27 cellular contexts compared by ENCODE assay signal in genomic region chr21:42088148-42088547, GRCh38. TPM values are rescaled to one million over a fixed set of nuclear protein-coding genes. Genes with fewer than 3 reads are reported as not detected.
"Had no signal": no experiment of that assay in that cellular context is flagged by ENCODE, and none has a peak within 500 bp of the region (broad histone marks: within the 10 kb centered on the region; RNA-seq: fewer than 3 reads in every experiment).

No MANE protein-coding gene starts in this region.

- H3K4me3 Mint-ChIP-seq: nephron progenitor cell; neural progenitor cell; stimulated activated memory B cell treated with anti-CD40 and anti-IgM and Interleukin-4, amounts not matched to agents 10 μg/mL and 1 μg/mL and 100 μg/mL, for 72 hours; stimulated activated naive CD8-positive, alpha-beta T cell treated with anti-CD3 and anti-CD28 coated beads, Interleukin-15, Interleukin-2, amounts not matched to agents 100 ng/mL and 50 ng/mL, for 24 hours; type B pancreatic cell had no signal

- H3K36me3 ChIP-seq: left lung, lower lobe of right lung, neural progenitor cell, ovary, right atrium auricular region, suprapubic skin, thoracic aorta, tibial artery, uterus had no signal

- H3K9me3 ChIP-seq: left lung, lower lobe of right lung, ovary, right atrium auricular region, suprapubic skin, thoracic aorta, tibial artery, uterus had no signal

- H3K27ac Mint-ChIP-seq: nephron progenitor cell; neural progenitor cell; progenitor cell of endocrine pancreas; stimulated activated naive CD8-positive, alpha-beta T cell treated with anti-CD3 and anti-CD28 coated beads, Interleukin-15, Interleukin-2, amounts not matched to agents 100 ng/mL and 50 ng/mL, for 24 hours; type B pancreatic cell had no signal

- H3K36me3 Mint-ChIP-seq: naive thymus-derived CD8-positive, alpha-beta T cell; neural progenitor cell; stimulated activated memory B cell treated with anti-CD40 and anti-IgM and Interleukin-4, amounts not matched to agents 10 μg/mL and 1 μg/mL and 100 μg/mL, for 72 hours; type B pancreatic cell had no signal

- DNase-seq: hippocampal formation; left colon; left lung; lower lobe of right lung; mammary epithelial cell; mesenchymal stem cell; naive thymus-derived CD8-positive, alpha-beta T cell; nephron progenitor cell; ovary; stimulated activated CD4-positive, alpha-beta T cell treated with anti-CD3 and anti-CD28 coated beads, Interleukin-4, amount 100 ng/mL, for 24 hours; tibial artery; uterus had no signal

- H3K27me3 Mint-ChIP-seq: stimulated activated naive CD8-positive, alpha-beta T cell treated with anti-CD3 and anti-CD28 coated beads, Interleukin-15, Interleukin-2, amounts not matched to agents 100 ng/mL and 50 ng/mL, for 24 hours had no signal

- H3K4me1 ChIP-seq: left lung, lower lobe of right lung, neural progenitor cell, right atrium auricular region, uterus had no signal

- H3K4me2 ChIP-seq: neural progenitor cell had no signal

- H2AFZ ChIP-seq: neural progenitor cell had no signal

- H3K27me3 ChIP-seq: ovary, right atrium auricular region, suprapubic skin, tibial artery, uterus had no signal

- H3K9me3 Mint-ChIP-seq: naive thymus-derived CD8-positive, alpha-beta T cell; nephron progenitor cell; neural progenitor cell; stimulated activated memory B cell treated with anti-CD40 and anti-IgM and Interleukin-4, amounts not matched to agents 10 μg/mL and 1 μg/mL and 100 μg/mL, for 72 hours; stimulated activated naive CD8-positive, alpha-beta T cell treated with anti-CD3 and anti-CD28 coated beads, Interleukin-15, Interleukin-2, amounts not matched to agents 100 ng/mL and 50 ng/mL, for 24 hours; type B pancreatic cell had no signal

- H3K9ac ChIP-seq: neural progenitor cell had no signal

- H3K4me3 ChIP-seq: left lung, lower lobe of right lung, neural progenitor cell, ovary, right atrium auricular region, skin epidermis, suprapubic skin, thoracic aorta, tibial artery, uterus had no signal

- ATAC-seq: left colon; left lung; lower lobe of right lung; stimulated activated memory B cell treated with anti-CD40 and anti-IgM and Interleukin-4, amounts not matched to agents 10 μg/mL and 1 μg/mL and 100 μg/mL, for 72 hours had no signal

- H3K27ac ChIP-seq: left lung, lower lobe of right lung, neural progenitor cell, ovary, right atrium auricular region, skin epidermis, suprapubic skin, tibial artery, uterus had no signal

RNA-seq across cellular contexts. Expression of gene UMODL1, which starts 17.0 kb away (rescaled TPM):
- total RNA-seq: mucosa of gallbladder, omental fat pad, pulmonary artery endothelial cell, renal cortical epithelial cell, right atrium auricular region, sciatic nerve, ureter, uterus had no signal
- polyA plus RNA-seq: mammary epithelial cell had no signal
